In the genomic region with DNA sequence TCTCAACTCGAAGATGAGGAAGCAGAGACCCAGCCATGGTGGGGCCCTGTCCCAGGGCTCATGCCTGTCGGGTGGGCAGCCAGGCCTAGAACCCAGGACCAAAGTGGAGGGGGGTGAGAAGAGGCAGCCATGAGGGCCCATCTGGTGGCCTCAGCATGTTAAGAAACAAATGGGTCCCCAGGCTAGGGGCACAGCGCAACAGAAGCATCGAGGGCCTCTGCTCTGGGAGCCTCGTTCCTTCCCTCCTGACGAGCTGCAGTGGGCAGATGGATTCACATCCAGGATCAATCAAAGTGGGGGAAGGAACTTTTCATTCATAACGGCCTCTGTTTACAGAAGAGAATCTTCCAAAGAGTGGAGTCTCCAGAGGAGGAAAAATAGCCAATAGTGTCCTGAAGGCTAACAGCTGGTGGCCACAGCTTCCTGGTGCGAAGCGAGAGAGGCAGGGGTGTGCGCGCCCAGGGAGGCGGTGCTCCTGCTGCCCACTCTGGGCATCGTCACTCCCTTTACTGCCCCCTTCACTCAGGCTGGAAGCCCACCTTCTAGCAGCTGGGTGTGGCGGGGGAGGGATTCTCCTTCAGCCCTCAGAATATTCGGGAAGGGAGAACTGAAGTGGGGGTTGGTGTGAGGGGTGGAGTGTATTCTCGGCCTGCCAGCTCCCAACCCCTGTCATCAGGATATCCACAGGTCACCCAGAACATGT, we compare ENCODE assay signal across 1 cellular context.
TF ChIP-seq lines count a peak whose summit lies in the region.

No MANE protein-coding gene starts in this region.

TF ChIP-seq in H1, 55 proteins besides CTCF, POLR2A, EP300 and RAD21:
- no peak for TF ChIP-seq RXRA (IDR thresholded peaks at IDR 0.05; ENCODE audit: insufficient read depth, low read depth, low read length)
- no peak for TF ChIP-seq RFX5 (IDR thresholded peaks at IDR 0.05; ENCODE audit: borderline replicate concordance, low read depth, low read length)
- TF ChIP-seq BRCA1 (IDR thresholded peaks at IDR 0.05; ENCODE audit: low read depth, low read length): no peak
- TF ChIP-seq KDM5A (IDR thresholded peaks at IDR 0.05; ENCODE audit: low read length): no peak
